11 cellular contexts compared by ENCODE assay signal in the genomic region with DNA sequence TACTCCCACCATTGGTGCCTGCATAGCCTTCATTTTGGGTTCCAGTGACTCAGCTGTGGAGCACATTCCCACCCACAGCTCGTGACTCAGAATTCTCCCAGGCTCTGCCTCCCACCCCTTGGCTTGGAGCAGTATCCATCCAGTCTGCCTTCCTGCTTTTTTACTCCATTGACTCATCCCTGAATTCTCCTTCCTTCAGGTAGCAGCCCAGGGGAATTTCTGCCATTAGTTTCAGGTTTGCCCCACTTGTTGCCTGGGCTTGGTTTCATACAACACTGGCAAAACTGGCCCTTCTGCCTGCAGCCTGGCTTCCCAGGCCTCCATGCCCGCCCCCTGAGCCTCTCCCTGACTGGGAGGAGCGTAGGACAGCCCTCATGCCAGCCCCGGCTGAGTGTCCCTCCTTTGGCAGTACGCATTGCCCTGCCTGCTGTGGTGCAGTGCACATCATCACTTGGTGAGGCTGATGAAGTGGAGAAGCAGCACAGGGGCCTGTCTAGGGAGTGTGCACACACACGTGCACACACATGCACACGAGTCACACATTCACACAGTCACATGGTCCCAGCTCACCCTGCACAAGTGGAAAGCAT. TPM values are rescaled to one million over a fixed set of nuclear protein-coding genes. Genes with fewer than 3 reads are reported as not detected.
A peak's percentile ranks its signal among the peaks of the same experiment; 100 is the strongest.
DNase-seq lines count a peak whose midpoint lies in the region; ATAC-seq, FAIRE-seq and TF ChIP-seq lines count a peak whose summit lies in the region.
"Had no signal": no experiment of that assay in that cellular context is flagged by ENCODE, and none has a peak within 500 bp of the region (broad histone marks: within the 10 kb centered on the region; RNA-seq: fewer than 3 reads in every experiment).

No MANE protein-coding gene starts in this region.

- BruUV-seq in Panc1 (replicated peaks; lab: Mats Ljungman, UMichigan), result no TSS peak

- no peaks in the 10 kb centered on the region for H3K79me2 ChIP-seq in H1 (ENCODE audit: control insufficient read depth in 1 of 2, insufficient read depth in 2 of 2, low read length in 2 of 2)

- WGBS in H1 (ENCODE audit: extremely low coverage in 1 of 2, insufficient coverage in 1 of 2, insufficient read length in 1 of 2, insufficient replicate concordance in 2 of 2, low coverage in 1 of 2, low lambda C conversion rate in 2 of 2, missing lambda C conversion rate in 1 of 2), 2 experiments, result 72% methylated on average over 7 of the region's 7 CpGs; no CpG with 5 or more reads in 1 of the 2 experiments
- WGBS in pancreas, 2 donors, result 68 to 74% methylated on average over 7 of the region's 7 CpGs

- no peak overlapping the region for H3K23ac ChIP-seq in H1 (ENCODE audit: insufficient read length)

- DNase-seq in GM12891 (ENCODE audit: insufficient read length, low spot score) (no peak), Panc1 (ENCODE audit: low read depth, low spot score) (no peak), H1 (ENCODE audit: low read depth in 1 of 2, low spot score in 2 of 2) (no peak), pancreas (peak in 3 of 6 donors; percentile 21 to 53 (median 40)), T1000 (lab: John Stamatoyannopoulos, UW) (no peak)
- DNase-seq in activated CD8-positive, alpha-beta memory T cell treated with anti-CD3 and anti-CD28 coated beads for 24 hours, result no peak
- DNase-seq: DMS153, NCI-H510A, sigmoid colon had no signal

- TF ChIP-seq RAD21 in H1 (IDR thresholded peaks at IDR 0.05 in 1 of 2, conservative IDR thresholded peaks at IDR 0.05 in 1 of 2; ENCODE audit: low read depth in 2 of 2, low read length in 2 of 2), result no peak

- H3K27me3 ChIP-seq in Panc1 (ENCODE audit: control insufficient read depth, insufficient read depth, low read length) (no peaks in the 10 kb centered on the region), H1 (replicated peaks in 1 of 4; ENCODE audit: control insufficient read depth in 3 of 4, extremely low read depth in 1 of 4, insufficient read depth in 3 of 4, low read length in 3 of 4) (no peaks in the 10 kb centered on the region), pancreas (no peaks in the 10 kb centered on the region)
- H3K27me3 ChIP-seq: sigmoid colon had no signal

- no peaks in the 10 kb centered on the region for H3K9me3 ChIP-seq in Panc1 (ENCODE audit: control insufficient read depth, insufficient read depth, low read depth, low read length)
- H3K9me3 ChIP-seq in H1 (ENCODE audit: insufficient read depth in 2 of 2, low read depth in 1 of 2, low read length in 1 of 2), result no peaks in the 10 kb centered on the region
- H3K9me3 ChIP-seq in pancreas, result no peaks in the 10 kb centered on the region
- H3K9me3 ChIP-seq: sigmoid colon had no signal

- H3K79me1 ChIP-seq in H1 (ENCODE audit: low read depth, low read length), result no peaks in the 10 kb centered on the region

- no peak overlapping the region for H2BK12ac ChIP-seq in H1 (ENCODE audit: low read depth, low read length)

- H3K18ac ChIP-seq in H1 (ENCODE audit: extremely low read depth, low read length), result no peak overlapping the region

- no peaks in the 10 kb centered on the region for H3K4me1 ChIP-seq in Panc1 (ENCODE audit: control insufficient read depth, insufficient read depth, low read length)
- H3K4me1 ChIP-seq in H1 (replicated peaks in 1 of 4; ENCODE audit: control insufficient read depth in 3 of 4, insufficient read depth in 4 of 4, low read length in 3 of 4), result no peaks in the 10 kb centered on the region; a peak in 4 of 7 replicates
- H3K4me1 ChIP-seq in pancreas, result peaks cover 0 to 26% (median 21%) of the 10 kb centered on the region in 3 donors
- H3K4me1 ChIP-seq: sigmoid colon had no signal

- H3K4me2 ChIP-seq in H1 (ENCODE audit: insufficient read depth in 1 of 2, low read depth in 2 of 2, low read length in 2 of 2), result no peak overlapping the region

- H2BK5ac ChIP-seq in H1 (ENCODE audit: low read depth, low read length), result 0 out of 2 replicates have a peak overlapping the region, but pooled peaks have one; percentile 56

- H3K56ac ChIP-seq in H1 (replicated peaks; ENCODE audit: insufficient read length, low read depth, low read length), result no peak overlapping the region

- no peak overlapping the region for H4K8ac ChIP-seq in H1 (ENCODE audit: extremely low read depth, insufficient read depth, low read length)

- TF ChIP-seq CTCF in Panc1 (IDR thresholded peaks at IDR 0.05) (no peak), H1 (IDR thresholded peaks at IDR 0.05; ENCODE audit: control extremely low read depth in 1 of 3, insufficient read depth in 1 of 3, low read depth in 1 of 3, low read length in 3 of 3) (no peak), pancreas (IDR thresholded peaks at IDR 0.05) (no peak)

- no peak overlapping the region for H3K27ac ChIP-seq in Panc1 (ENCODE audit: low read length)
- H3K27ac ChIP-seq in H1 (ENCODE audit: low read depth, low read length), result no peak overlapping the region; the same call in 1 of the 2 replicates
- peak overlapping the region in 2 of 4 donors; percentile 81 to 88 for H3K27ac ChIP-seq in pancreas
- H3K27ac ChIP-seq: sigmoid colon had no signal

- H2BK120ac ChIP-seq in H1 (replicated peaks; ENCODE audit: low read depth, low read length), result no peak overlapping the region

- peak; percentile 43 for FAIRE-seq in GM12891 (lab: Jason Lieb, UNC)
- no peak for FAIRE-seq in H1 (lab: Jason Lieb, UNC)
- FAIRE-seq in pancreas (lab: Jason Lieb, UNC), result no peak

- no peak overlapping the region for H3K4ac ChIP-seq in H1 (replicated peaks; ENCODE audit: insufficient read length, low read depth, low read length)

- TF ChIP-seq EP300 in H1 (IDR thresholded peaks at IDR 0.05; ENCODE audit: borderline replicate concordance in 1 of 2, low read depth in 2 of 2, low read length in 2 of 2), result no peak

- no peaks in the 10 kb centered on the region for H3K23me2 ChIP-seq in H1 (ENCODE audit: low read depth, low read length)

- POLR2A ChIA-PET in Panc1 (lab: Charles Lee) (no interaction called here), H1 (lab: Charles Lee; ENCODE audit: partially characterized antibody) (interaction anchor here (1.1 kb wide), 1 partner anchor 142 kb away, joined by 3 read pairs; no protein-coding TSS in a partner anchor)

- no peaks in the 10 kb centered on the region for H3K36me3 ChIP-seq in Panc1 (ENCODE audit: control insufficient read depth, insufficient read depth, low read length)
- no peaks in the 10 kb centered on the region for H3K36me3 ChIP-seq in H1 (ENCODE audit: control insufficient read depth in 2 of 4, insufficient read depth in 4 of 4, low read length in 3 of 4)
- H3K36me3 ChIP-seq in pancreas, result no peaks in the 10 kb centered on the region
- H3K36me3 ChIP-seq: sigmoid colon had no signal

- no peak overlapping the region for H2AK5ac ChIP-seq in H1 (ENCODE audit: low read depth, low read length)

- H2BK20ac ChIP-seq in H1 (ENCODE audit: low read length), result no peak overlapping the region

- intact Hi-C loops in Panc1 (cut with micrococcal nuclease; ENCODE audit: unreplicated experiment), result no loop called here
- intact Hi-C loops in pancreas (cut with DNase I), result no loop called here

- ATAC-seq in Panc1 (peak; percentile 60), pancreas (peak in 3 of 4 donors; percentile 27 to 53 (median 31)), HG03571 (IDR thresholded peaks at IDR 0.05; ENCODE audit: unreplicated experiment) (no peak), HG03460 (IDR thresholded peaks at IDR 0.05; ENCODE audit: unreplicated experiment) (no peak)

- H4K20me1 ChIP-seq in H1 (replicated peaks in 1 of 2; ENCODE audit: control insufficient read depth in 1 of 2, insufficient read depth in 2 of 2, low read length in 2 of 2), result no peaks in the 10 kb centered on the region

- no peak overlapping the region for H2AFZ ChIP-seq in H1 (ENCODE audit: low read length)

- H3K14ac ChIP-seq in H1 (ENCODE audit: insufficient read length), result no peak overlapping the region

- TF ChIP-seq POLR2A in GM12891 (IDR thresholded peaks at IDR 0.05; ENCODE audit: low read depth, low read length) (no peak), H1 (IDR thresholded peaks at IDR 0.05; ENCODE audit: control extremely low read depth in 1 of 2, low read depth in 2 of 2, low read length in 2 of 2) (no peak)

- no peak overlapping the region for H4K5ac ChIP-seq in H1 (ENCODE audit: insufficient read length, low read depth, low read length)

- CTCF ChIA-PET in Panc1 (lab: Charles Lee), result no interaction called here
- CTCF ChIA-PET in H1 (lab: Charles Lee; ENCODE audit: partially characterized antibody), result interaction anchor here (2.4 kb wide), 1 partner anchor 19 kb away, joined by 11 read pairs; no protein-coding TSS in a partner anchor

- H3K4me3 ChIP-seq in Panc1 (ENCODE audit: low read depth in 2 of 2, low read length in 2 of 2) (no peak overlapping the region), H1 (ENCODE audit: extremely low read depth in 1 of 4, insufficient read depth in 2 of 4, low read depth in 3 of 4, low read length in 4 of 4) (no peak overlapping the region), pancreas (no peak overlapping the region)
- H3K4me3 ChIP-seq: sigmoid colon had no signal

- no peak overlapping the region for H2BK15ac ChIP-seq in H1 (ENCODE audit: low read length)

- no peak overlapping the region for H4K91ac ChIP-seq in H1 (replicated peaks; ENCODE audit: insufficient read length, low read length)

- H3K9ac ChIP-seq in H1 (replicated peaks in 1 of 4; ENCODE audit: extremely low read depth in 1 of 4, low read depth in 3 of 4, low read length in 3 of 4), result no peak overlapping the region

- in situ Hi-C loops in Panc1 (cut with HindIII; ENCODE audit: low pct_unique_long_range_greater_than_20kb, low sequenced_read_pairs), result no loop called here

TF ChIP-seq in GM12891, 5 proteins besides CTCF, POLR2A, EP300 and RAD21 (continues in another document):
- TF ChIP-seq POLR2AphosphoS5 (IDR thresholded peaks at IDR 0.05; ENCODE audit: low read depth, low read length), result no peak
- TF ChIP-seq PAX5 (IDR thresholded peaks at IDR 0.05; ENCODE audit: insufficient read depth, low read length, severe bottlenecking), result no peak

TF ChIP-seq in H1, 55 proteins besides CTCF, POLR2A, EP300 and RAD21 (continues in another document):
- TF ChIP-seq RNF2 (IDR thresholded peaks at IDR 0.05; ENCODE audit: borderline replicate concordance, low read depth, low read length, missing control alignments, poor library complexity, severe bottlenecking), result no peak
- no peak for TF ChIP-seq ZNF274 (IDR thresholded peaks at IDR 0.05; ENCODE audit: borderline replicate concordance, extremely low read depth, low read length)

RNA-seq across cellular contexts. Expression of a gene that starts 55.0 kb away (rescaled TPM):
- polyA plus RNA-seq in GM12891 (2012; ENCODE audit: low read depth, missing spikeins), result 8.4 TPM
- total RNA-seq in Panc1 (2021; ENCODE audit: unreplicated experiment) (21.8 TPM), pancreas (10 to 100 TPM in 2 of 6 donors, 1 to 10 TPM in 4; 2.9 to 23.5 (median 6.0) TPM)
- polyA plus RNA-seq in Panc1 (2012; ENCODE audit: insufficient read length), result 7.3 TPM
- total RNA-seq in H1 (2021; fragmentation: NEBNext Ultra II Directional; extraction: Animal tissue kit (Norgen Biotek cat#: 25700)), result 9.6 and 9.9 TPM in 2 replicates
- polyA plus RNA-seq in H1 (2011; rRNA removed) (1.9 and 4.4 TPM in 2 replicates), pancreas (1 to 10 TPM; 5.0 to 8.0 TPM)
- 5.2 TPM for polyA plus RNA-seq in H1 (2011; cell fraction: cytosol; rRNA removed)
- 4.8 TPM for polyA plus RNA-seq in H1 (2011; cell fraction: nucleus; rRNA removed)
- polyA plus RNA-seq in H1 (2012, experiment 1 of 2), result 6.5 to 9.6 TPM (median 8.0 TPM) in 4 replicates
- polyA plus RNA-seq in H1 (2012, experiment 2 of 2), result 0.58 TPM
- 11.1 TPM for polyA plus RNA-seq in H1 (2013, experiment 1 of 2)
- 10.9 TPM for polyA plus RNA-seq in H1 (2013, experiment 2 of 2)
- polyA minus RNA-seq in H1 (2011; rRNA and poly(A)+ RNA removed), result 6.8 and 8.4 TPM in 2 replicates
- polyA minus RNA-seq in H1 (2011; cell fraction: cytosol; rRNA and poly(A)+ RNA removed), result 3.8 TPM
- polyA minus RNA-seq in H1 (2011; cell fraction: nucleus; rRNA and poly(A)+ RNA removed), result 7.8 TPM

Comparison
In these comparisons a context has a peak if more than half of its experiments do, and no peak if none do; other contexts are left out.
1. ATAC-seq: peak in Panc1 (single experiment) and pancreas (3 of 4); none in HG03571 (single experiment) and HG03460 (single experiment).